ENCODE assay signal across 8 cellular contexts in the genomic region with DNA sequence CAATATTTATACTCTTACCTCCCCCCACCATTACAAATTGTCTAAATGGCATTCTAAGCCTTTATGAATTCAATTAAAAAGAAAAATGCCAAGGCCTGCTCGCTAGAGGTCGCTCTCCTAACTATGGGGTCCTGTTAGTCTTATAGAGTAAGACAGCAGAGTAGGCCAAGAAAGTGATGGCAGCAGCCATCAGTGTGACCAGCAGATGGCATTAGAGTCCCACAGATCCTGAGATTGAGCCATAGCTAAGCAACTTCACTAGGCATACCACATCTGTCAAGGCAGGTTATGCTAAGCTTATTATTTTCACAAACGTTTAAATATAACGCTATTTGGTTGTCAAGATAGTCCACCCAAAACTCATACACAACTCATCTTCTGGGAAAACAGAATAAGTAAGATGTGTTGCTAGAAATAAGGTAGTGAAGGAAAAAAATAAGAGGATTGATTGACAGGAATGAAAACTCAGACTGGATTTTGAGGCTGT. TPM values are rescaled to one million over a fixed set of nuclear protein-coding genes. Genes with fewer than 3 reads are reported as not detected.
DNase-seq lines count a peak whose midpoint lies in the region; ATAC-seq and TF ChIP-seq lines count a peak whose summit lies in the region.

No MANE protein-coding gene starts in this region.

- ATAC-seq in stimulated activated naive CD8-positive, alpha-beta T cell treated with anti-CD3 and anti-CD28 coated beads, Interleukin-15, amount 100 ng/mL, for 72 hours: peak; percentile 99

- H3K4me1 ChIP-seq in H9 (ENCODE audit: insufficient read depth, low read length) (no peaks in the 10 kb centered on the region), Peyer's patch (no peaks in the 10 kb centered on the region), fibroblast of lung (ENCODE audit: control insufficient read depth, extremely low read depth, insufficient read depth, low read length) (no peaks in the 10 kb centered on the region)

- TF ChIP-seq RAD21 in neural cell (conservative IDR thresholded peaks at IDR 0.05): peak; percentile 100

- H4K20me1 ChIP-seq in H9 (ENCODE audit: control insufficient read depth, insufficient read depth, insufficient read length) (no peaks in the 10 kb centered on the region), fibroblast of lung (ENCODE audit: control insufficient read depth, extremely low read depth, insufficient read depth, low read length) (no peaks in the 10 kb centered on the region), neural cell (ENCODE audit: insufficient read depth) (no peaks in the 10 kb centered on the region)

- H3T11ph ChIP-seq in H9 (ENCODE audit: low read length): no peak overlapping the region

- no peak overlapping the region for H3K4me3 Mint-ChIP-seq in H9
- no peak overlapping the region for H3K4me3 Mint-ChIP-seq in activated T-cell treated with anti-CD3 and anti-CD28 coated beads, Interleukin-2, amount 50 U/mL, for 24 hours
- no peak overlapping the region for H3K4me3 Mint-ChIP-seq in stimulated activated naive CD8-positive, alpha-beta T cell treated with anti-CD3 and anti-CD28 coated beads, Interleukin-15, amount 100 ng/mL, for 72 hours

- H3K79me2 ChIP-seq in H9 (ENCODE audit: insufficient read depth, low read length) (no peaks in the 10 kb centered on the region), fibroblast of lung (ENCODE audit: control insufficient read depth, insufficient read depth, low read length) (no peaks in the 10 kb centered on the region), neural cell (replicated peaks; ENCODE audit: insufficient read depth, low read length) (no peaks in the 10 kb centered on the region)

- H3K23me2 ChIP-seq in H9 (ENCODE audit: insufficient read length, low read depth, low read length, poor library complexity, severe bottlenecking): no peaks in the 10 kb centered on the region

- no peaks in the 10 kb centered on the region for H3K27me3 Mint-ChIP-seq in H9 (ENCODE audit: low read depth)
- no peaks in the 10 kb centered on the region for H3K27me3 Mint-ChIP-seq in activated T-cell treated with anti-CD3 and anti-CD28 coated beads, Interleukin-2, amount 50 U/mL, for 24 hours
- no peaks in the 10 kb centered on the region for H3K27me3 Mint-ChIP-seq in stimulated activated naive CD8-positive, alpha-beta T cell treated with anti-CD3 and anti-CD28 coated beads, Interleukin-15, amount 100 ng/mL, for 72 hours

- H3K27me3 ChIP-seq in H9 (ENCODE audit: insufficient read depth, low read length): no peaks in the 10 kb centered on the region
- no peaks in the 10 kb centered on the region for H3K27me3 ChIP-seq in Peyer's patch
- peaks cover 2% of the 10 kb centered on the region for H3K27me3 ChIP-seq in fibroblast of lung (ENCODE audit: control insufficient read depth, insufficient read depth, low read length)
- no peaks in the 10 kb centered on the region for H3K27me3 ChIP-seq in neural cell (ENCODE audit: insufficient read depth, low read depth, low read length)

- no peak overlapping the region for H2BK15ac ChIP-seq in H9 (ENCODE audit: low read depth, low read length)

- no CpG with 5 or more reads among the region's 4 CpGs for WGBS in H9 (ENCODE audit: extremely low coverage, insufficient read length, low lambda C conversion rate)

- no peaks in the 10 kb centered on the region for H3K36me3 Mint-ChIP-seq in H9 (ENCODE audit: insufficient read depth in 1 of 3, low read depth in 3 of 3)
- H3K36me3 Mint-ChIP-seq in activated T-cell treated with anti-CD3 and anti-CD28 coated beads, Interleukin-2, amount 50 U/mL, for 24 hours (ENCODE audit: low read depth): no peaks in the 10 kb centered on the region

- no peak overlapping the region for H2BK5ac ChIP-seq in H9 (ENCODE audit: insufficient read length, low read length)

- TF ChIP-seq POLR2A in Peyer's patch (IDR thresholded peaks at IDR 0.05): no peak

- no peak overlapping the region for H4K8ac ChIP-seq in H9 (replicated peaks; ENCODE audit: insufficient read length, low read depth, low read length)

- no peak overlapping the region for H3K23ac ChIP-seq in H9 (ENCODE audit: insufficient read length, low read depth, low read length)

- H3K9ac ChIP-seq in H9 (ENCODE audit: extremely low read depth, insufficient read length, low read length) (no peak overlapping the region), fibroblast of lung (ENCODE audit: insufficient read depth, low read length) (no peak overlapping the region), neural cell (ENCODE audit: low read length) (no peak overlapping the region)

- H3K9me3 ChIP-seq in H9 (ENCODE audit: control insufficient read depth, low read depth, low read length) (no peaks in the 10 kb centered on the region), Peyer's patch (no peaks in the 10 kb centered on the region), fibroblast of lung (ENCODE audit: control insufficient read depth, insufficient read depth, low read depth, low read length) (no peaks in the 10 kb centered on the region), neural cell (ENCODE audit: low read length) (no peaks in the 10 kb centered on the region)

- H3K79me1 ChIP-seq in H9 (ENCODE audit: insufficient read depth, low read depth, low read length, poor library complexity, severe bottlenecking): no peaks in the 10 kb centered on the region

- H3K4me2 ChIP-seq in H9 (ENCODE audit: insufficient read depth, insufficient read length, low read length) (no peak overlapping the region), fibroblast of lung (ENCODE audit: extremely low read depth, insufficient read depth, low read length) (no peak overlapping the region), neural cell (ENCODE audit: low read length) (no peak overlapping the region)

- no peak overlapping the region for H2BK20ac ChIP-seq in H9 (ENCODE audit: low read depth, low read length, poor library complexity, severe bottlenecking)

- H3K27ac ChIP-seq in H9 (ENCODE audit: insufficient read length, low read depth, low read length): no peak overlapping the region
- H3K27ac ChIP-seq in Peyer's patch: no peak overlapping the region
- no peak overlapping the region for H3K27ac ChIP-seq in fibroblast of lung (ENCODE audit: insufficient read depth, low read length)
- H3K27ac ChIP-seq in neural cell (ENCODE audit: low read length): no peak overlapping the region

- no peak overlapping the region for H2AK5ac ChIP-seq in H9 (ENCODE audit: insufficient read length, low read length)

- no peak overlapping the region for H2BK120ac ChIP-seq in H9 (ENCODE audit: low read depth, low read length, poor library complexity, severe bottlenecking)

- H3K18ac ChIP-seq in H9 (ENCODE audit: insufficient read length, low read depth, low read length): no peak overlapping the region

- no peak overlapping the region for H3K14ac ChIP-seq in H9 (ENCODE audit: insufficient read depth, low read length)

- peak; percentile 75 for DNase-seq in GF-D8 (lab: John Stamatoyannopoulos, UW)
- peak; percentile 89 for DNase-seq in H9
- peak; percentile 91 for DNase-seq in LoVo (ENCODE audit: low spot score)
- DNase-seq in Peyer's patch: peak; percentile 84 to 96 (median 84)
- peak; percentile 85 for DNase-seq in activated T-cell treated with anti-CD3 and anti-CD28 coated beads, Interleukin-2, amount 50 U/mL, for 24 hours
- peak; percentile 91 to 97 for DNase-seq in fibroblast of lung (ENCODE audit: low read depth in 2 of 2)
- DNase-seq in stimulated activated naive CD8-positive, alpha-beta T cell treated with anti-CD3 and anti-CD28 coated beads, Interleukin-15, amount 100 ng/mL, for 72 hours: peak; percentile 83 to 90

- no peaks in the 10 kb centered on the region for H3K4me1 Mint-ChIP-seq in H9
- no peaks in the 10 kb centered on the region for H3K4me1 Mint-ChIP-seq in activated T-cell treated with anti-CD3 and anti-CD28 coated beads, Interleukin-2, amount 50 U/mL, for 24 hours (ENCODE audit: low read depth)
- H3K4me1 Mint-ChIP-seq in stimulated activated naive CD8-positive, alpha-beta T cell treated with anti-CD3 and anti-CD28 coated beads, Interleukin-15, amount 100 ng/mL, for 72 hours: no peaks in the 10 kb centered on the region

- no peak overlapping the region for H3K27ac Mint-ChIP-seq in H9
- no peak overlapping the region for H3K27ac Mint-ChIP-seq in activated T-cell treated with anti-CD3 and anti-CD28 coated beads, Interleukin-2, amount 50 U/mL, for 24 hours
- no peak overlapping the region for H3K27ac Mint-ChIP-seq in stimulated activated naive CD8-positive, alpha-beta T cell treated with anti-CD3 and anti-CD28 coated beads, Interleukin-15, amount 100 ng/mL, for 72 hours

- no peak overlapping the region for H2BK12ac ChIP-seq in H9 (ENCODE audit: insufficient read length, low read depth, low read length)

- no peak overlapping the region for H4K91ac ChIP-seq in H9 (ENCODE audit: insufficient read length, low read depth, low read length)

- no peaks in the 10 kb centered on the region for H3K9me2 ChIP-seq in neural cell (ENCODE audit: insufficient read depth, low read length)

- peak; percentile 46 for TF ChIP-seq EP300 in neural cell (conservative IDR thresholded peaks at IDR 0.05; ENCODE audit: poor library complexity, severe bottlenecking)

- TF ChIP-seq CTCF in H9 (conservative IDR thresholded peaks at IDR 0.05): peak; percentile 100
- TF ChIP-seq CTCF in Peyer's patch (IDR thresholded peaks at IDR 0.05): peak; percentile 89 to 100 (median 100)
- peak; percentile 100 for TF ChIP-seq CTCF in fibroblast of lung (conservative IDR thresholded peaks at IDR 0.05 in 1 of 2, IDR thresholded peaks at IDR 0.05 in 1 of 2; ENCODE audit: low read depth in 1 of 2, low read length in 2 of 2)
- peak; percentile 100 for TF ChIP-seq CTCF in neural cell (IDR thresholded peaks at IDR 0.05; ENCODE audit: poor library complexity, severe bottlenecking)

- no peaks in the 10 kb centered on the region for H3F3A ChIP-seq in neural cell (ENCODE audit: insufficient read depth, low read length, poor library complexity, severe bottlenecking)

- H3K4me3 ChIP-seq in Peyer's patch (no peak overlapping the region), fibroblast of lung (replicated peaks in 1 of 4; ENCODE audit: control extremely low read depth in 1 of 4, insufficient read depth in 1 of 4, low read depth in 3 of 4, low read length in 4 of 4) (no peak overlapping the region), neural cell (ENCODE audit: low read length) (no peak overlapping the region)

- H3K36me3 ChIP-seq in Peyer's patch (no peaks in the 10 kb centered on the region), fibroblast of lung (ENCODE audit: control insufficient read depth, insufficient read depth, low read length) (no peaks in the 10 kb centered on the region), neural cell (ENCODE audit: insufficient read depth, low read length) (no peaks in the 10 kb centered on the region)

- no peak overlapping the region for H4K5ac ChIP-seq in H9 (ENCODE audit: insufficient read length, low read depth, low read length)

- no peaks in the 10 kb centered on the region for H3K9me3 Mint-ChIP-seq in H9
- no peaks in the 10 kb centered on the region for H3K9me3 Mint-ChIP-seq in activated T-cell treated with anti-CD3 and anti-CD28 coated beads, Interleukin-2, amount 50 U/mL, for 24 hours
- H3K9me3 Mint-ChIP-seq in stimulated activated naive CD8-positive, alpha-beta T cell treated with anti-CD3 and anti-CD28 coated beads, Interleukin-15, amount 100 ng/mL, for 72 hours: no peaks in the 10 kb centered on the region

- H3K4ac ChIP-seq in H9 (ENCODE audit: low read depth, low read length): no peak overlapping the region

- no peak overlapping the region for H3K56ac ChIP-seq in H9 (ENCODE audit: insufficient read length, low read depth, low read length)

- H2AFZ ChIP-seq in H9 (ENCODE audit: low read length): no peak overlapping the region
- H2AFZ ChIP-seq in fibroblast of lung (ENCODE audit: low read length): no peak overlapping the region
- no peak overlapping the region for H2AFZ ChIP-seq in neural cell (ENCODE audit: low read depth, low read length)

RNA-seq across cellular contexts. Expression of gene SCAF8, which starts 57.6 kb away (rescaled TPM):
- total RNA-seq in H9 (2021) (78.2 and 78.5 TPM in 2 replicates), Peyer's patch (10 to 100 TPM; 29.8 to 63.5 (median 34.6) TPM), fibroblast of lung (24.1 and 30.9 TPM in 2 replicates)
- polyA plus RNA-seq in fibroblast of lung (28.5 and 32.2 TPM in 2 replicates), neural cell (34.1 and 38.2 TPM in 2 replicates)
- polyA plus RNA-seq in fibroblast of lung (2012): 19.6 and 19.8 TPM in 2 replicates
- polyA minus RNA-seq in fibroblast of lung (ENCODE audit: low replicate concordance) (16.6 and 20.8 TPM in 2 replicates), neural cell (128 and 144 TPM in 2 replicates)
